ENCODE assay signal across 10 cellular contexts in the genomic region with DNA sequence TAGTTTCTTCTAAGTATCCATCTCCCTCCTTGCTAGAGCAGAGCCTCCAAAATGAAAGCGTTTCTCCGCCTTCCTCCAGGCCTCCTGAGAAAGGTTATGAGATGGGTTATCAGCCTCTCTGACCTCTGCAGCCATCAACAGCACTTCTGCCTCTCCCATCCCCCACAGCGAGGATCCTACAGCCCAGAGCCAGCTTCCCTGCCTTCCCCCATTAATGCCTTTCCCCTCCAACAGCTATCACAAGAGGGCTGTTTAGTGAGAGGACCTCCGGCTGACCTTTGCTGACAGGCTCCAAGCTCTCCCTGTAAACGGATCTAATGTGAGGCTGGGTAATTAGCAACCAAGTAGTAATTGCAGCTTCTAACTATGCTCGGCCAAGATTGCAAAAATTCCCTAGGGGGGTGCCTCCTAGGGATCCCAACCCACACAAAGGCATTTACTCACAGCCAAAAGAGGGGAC. TPM values are rescaled to one million over a fixed set of nuclear protein-coding genes. Genes with fewer than 3 reads are reported as not detected.
A peak's percentile ranks its signal among the peaks of the same experiment; 100 is the strongest.
DNase-seq lines count a peak whose midpoint lies in the region; ATAC-seq and TF ChIP-seq lines count a peak whose summit lies in the region.
"Had no signal": no experiment of that assay in that cellular context is flagged by ENCODE, and none has a peak within 500 bp of the region (broad histone marks: within the 10 kb centered on the region; RNA-seq: fewer than 3 reads in every experiment).

No MANE protein-coding gene starts in this region.

- H4K5ac ChIP-seq in mesendoderm (ENCODE audit: low read length): no peak overlapping the region

- peaks cover 6% of the 10 kb centered on the region for H3F3A ChIP-seq in smooth muscle cell (ENCODE audit: low read depth)

- H3K23ac ChIP-seq in mesendoderm (ENCODE audit: low read length): no peak overlapping the region

- H3K9ac ChIP-seq in mesendoderm (ENCODE audit: low read length) (no peak overlapping the region), smooth muscle cell (ENCODE audit: low read depth) (no peak overlapping the region)

- H3K27ac ChIP-seq in coronary artery (peak overlapping the region; percentile 34 to 96), mesendoderm (ENCODE audit: low read depth, low read length) (no peak overlapping the region), smooth muscle cell (ENCODE audit: low read depth) (peak overlapping the region; percentile 79)
- H3K27ac ChIP-seq: right lobe of liver had no signal

- H3K4me1 ChIP-seq in mesendoderm (ENCODE audit: control insufficient read depth, low read depth, low read length) (peaks cover 20% of the 10 kb centered on the region), smooth muscle cell (ENCODE audit: low read depth) (peaks cover 48% of the 10 kb centered on the region)

- H3K18ac ChIP-seq in mesendoderm (ENCODE audit: low read length): no peak overlapping the region

- H3K4ac ChIP-seq in mesendoderm (ENCODE audit: low read depth, low read length): no peak overlapping the region

- WGBS in mesendoderm (ENCODE audit: extremely low coverage, insufficient coverage, low lambda C conversion rate): no CpG with 5 or more reads among the region's 6 CpGs
- WGBS in smooth muscle cell (ENCODE audit: low lambda C conversion rate): 8% methylated on average over 6 of the region's 6 CpGs

- peaks cover 50% of the 10 kb centered on the region for H4K20me1 ChIP-seq in smooth muscle cell (ENCODE audit: low read depth)

- ATAC-seq in GM18861 (IDR thresholded peaks at IDR 0.05; ENCODE audit: unreplicated experiment): no peak

- H3K79me1 ChIP-seq in mesendoderm (ENCODE audit: low read length): no peaks in the 10 kb centered on the region

- H3K4me3 ChIP-seq in NB4 (ENCODE audit: low read depth, low read length): no peak overlapping the region
- no peak overlapping the region for H3K4me3 ChIP-seq in coronary artery
- no peak overlapping the region for H3K4me3 ChIP-seq in mesendoderm (ENCODE audit: low read length)
- H3K4me3 ChIP-seq in smooth muscle cell: no peak overlapping the region
- H3K4me3 ChIP-seq: right lobe of liver had no signal

- H3K4me2 ChIP-seq in mesendoderm (ENCODE audit: low read length) (no peak overlapping the region), smooth muscle cell (peak overlapping the region; percentile 73)

- no peak overlapping the region for H2BK120ac ChIP-seq in mesendoderm (ENCODE audit: low read depth, low read length)

- H2BK5ac ChIP-seq in mesendoderm (ENCODE audit: low read length): no peak overlapping the region

- no peak overlapping the region for H3K56ac ChIP-seq in mesendoderm (ENCODE audit: low read length)

- no peaks in the 10 kb centered on the region for H3K79me2 ChIP-seq in mesendoderm (ENCODE audit: control insufficient read depth, insufficient read depth, low read length)
- peaks cover 76% of the 10 kb centered on the region for H3K79me2 ChIP-seq in smooth muscle cell (ENCODE audit: low read depth)

- TF ChIP-seq CTCF in NB4 (IDR thresholded peaks at IDR 0.05; ENCODE audit: low read depth, low read length): no peak
- TF ChIP-seq CTCF in coronary artery (IDR thresholded peaks at IDR 0.05): no peak
- TF ChIP-seq CTCF in smooth muscle cell (IDR thresholded peaks at IDR 0.05; ENCODE audit: borderline replicate concordance, insufficient read depth, poor library complexity, severe bottlenecking): no peak

- no peaks in the 10 kb centered on the region for H3K9me3 ChIP-seq in smooth muscle cell (replicated peaks; ENCODE audit: low read depth)
- H3K9me3 ChIP-seq: right lobe of liver had no signal

- no peak overlapping the region for H2BK15ac ChIP-seq in mesendoderm (replicated peaks; ENCODE audit: low read depth)

- no peak overlapping the region for H2AK5ac ChIP-seq in mesendoderm (ENCODE audit: low read length)

- DNase-seq in NB4 (ENCODE audit: low read depth): peak; percentile 67
- peak; percentile 61 for DNase-seq in coronary artery (ENCODE audit: low spot score)
- peak; percentile 88 for DNase-seq in mesendoderm
- DNase-seq in smooth muscle cell (lab: John Stamatoyannopoulos, UW; ENCODE audit: unreplicated experiment): no peak
- no peak for DNase-seq in GF-D8 (lab: John Stamatoyannopoulos, UW)
- no peak for DNase-seq in DMS 273 (lab: John Stamatoyannopoulos, UW; ENCODE audit: unreplicated experiment)
- DNase-seq: NCI-H526 treated with DMSO at 0.1 percent for 48 hours, SHP77 had no signal

- no peak overlapping the region for H2AFZ ChIP-seq in smooth muscle cell (ENCODE audit: low read depth)

- no peak for TF ChIP-seq POLR2A in NB4 (IDR thresholded peaks at IDR 0.05; ENCODE audit: extremely low read depth, insufficient read length)

- H3K36me3 ChIP-seq in mesendoderm (ENCODE audit: control insufficient read depth, insufficient read depth, low read length) (no peaks in the 10 kb centered on the region), smooth muscle cell (ENCODE audit: low read depth) (no peaks in the 10 kb centered on the region)
- H3K36me3 ChIP-seq: right lobe of liver had no signal

- H3K27me3 ChIP-seq in mesendoderm (ENCODE audit: insufficient read depth, low read length, poor library complexity) (no peaks in the 10 kb centered on the region), smooth muscle cell (ENCODE audit: low read depth) (no peaks in the 10 kb centered on the region)
- H3K27me3 ChIP-seq: right lobe of liver had no signal

- H4K8ac ChIP-seq in mesendoderm (ENCODE audit: low read depth, low read length): no peak overlapping the region

RNA-seq across cellular contexts. Expression of a gene that starts 55.8 kb away (rescaled TPM):
- 0.86 TPM for polyA plus RNA-seq in mesendoderm (2013, experiment 1 of 2)
- polyA plus RNA-seq in mesendoderm (2013, experiment 2 of 2): 0.76 TPM
- 6.5 and 9.8 TPM in 2 replicates for total RNA-seq in smooth muscle cell
- 3.1 and 5.0 TPM in 2 replicates for polyA plus RNA-seq in smooth muscle cell

Comparison
In these comparisons a context has a peak if more than half of its experiments do, and no peak if none do; other contexts are left out.
1. DNase-seq: peak in NB4 (single experiment), coronary artery (single experiment) and mesendoderm (single experiment); none in smooth muscle cell (single experiment), GF-D8 (single experiment) and DMS 273 (single experiment).